Comparison of ENCODE assay signal across 8 cellular contexts in genomic region chr20:53643031-53643832, GRCh38. TPM values are rescaled to one million over a fixed set of nuclear protein-coding genes. Genes with fewer than 3 reads are reported as not detected.
DNase-seq lines count a peak whose midpoint lies in the region; ATAC-seq and TF ChIP-seq lines count a peak whose summit lies in the region.

No MANE protein-coding gene starts in this region.

- H4K20me1 ChIP-seq in smooth muscle cell (ENCODE audit: low read depth) = no peaks in the 10 kb centered on the region

- no peaks in the 10 kb centered on the region for H3K9me3 ChIP-seq in smooth muscle cell (replicated peaks; ENCODE audit: low read depth)

- CTCF ChIA-PET in RWPE1 (lab: Yijun Ruan, JAX) = interaction anchor here (0.6 to 1.2 kb wide), 7 partner anchors 16 to 297 kb away, joined by 3 to 5 read pairs (median 3); no protein-coding TSS in a partner anchor

- H3K9ac ChIP-seq in smooth muscle cell (ENCODE audit: low read depth) = peak overlapping the region; percentile 17

- WGBS in smooth muscle cell (ENCODE audit: low lambda C conversion rate) = 37% methylated on average over 12 of the region's 12 CpGs

- intact Hi-C loops in left cardiac atrium (cut with DNase I) = no loop called here

- peak overlapping the region; percentile 66 for H3K4me2 ChIP-seq in smooth muscle cell

- peak overlapping the region; percentile 86 for H3K27ac ChIP-seq in RWPE1
- peak overlapping the region; percentile 88 for H3K27ac ChIP-seq in smooth muscle cell (ENCODE audit: low read depth)

- ATAC-seq in GM18870 (IDR thresholded peaks at IDR 0.05; ENCODE audit: unreplicated experiment) = peak; percentile 96
- peak; percentile 94 for ATAC-seq in HG03064 (IDR thresholded peaks at IDR 0.05; ENCODE audit: low read depth, unreplicated experiment)
- ATAC-seq in left cardiac atrium = peak; percentile 84

- peak; percentile 95 for DNase-seq in RWPE1 (ENCODE audit: low spot score)
- DNase-seq in activated effector memory CD4-positive, alpha-beta T cell treated with anti-CD3 and anti-CD28 coated beads, Interleukin-2, amount 50 U/mL, for 16 hours = peak; percentile 84
- no peak for DNase-seq in left cardiac atrium
- DNase-seq in smooth muscle cell (lab: John Stamatoyannopoulos, UW; ENCODE audit: unreplicated experiment) = no peak
- no peak for DNase-seq in OCI-M2 (lab: John Stamatoyannopoulos, UW; ENCODE audit: unreplicated experiment)
- DNase-seq in globus pallidus (ENCODE audit: low spot score) = no peak

- TF ChIP-seq CTCF in RWPE1 (conservative IDR thresholded peaks at IDR 0.05; ENCODE audit: low read depth) (no peak), smooth muscle cell (IDR thresholded peaks at IDR 0.05; ENCODE audit: borderline replicate concordance, insufficient read depth, poor library complexity, severe bottlenecking) (no peak)

- H3F3A ChIP-seq in smooth muscle cell (ENCODE audit: low read depth) = no peaks in the 10 kb centered on the region

- H3K4me1 ChIP-seq in smooth muscle cell (ENCODE audit: low read depth) = peaks cover 4% of the 10 kb centered on the region

- POLR2A ChIA-PET in RWPE1 (lab: Yijun Ruan, JAX; ENCODE audit: low non-redundant PET) = no interaction called here

- H2AFZ ChIP-seq in smooth muscle cell (ENCODE audit: low read depth) = peak overlapping the region; percentile 54

- H3K79me2 ChIP-seq in smooth muscle cell (ENCODE audit: low read depth) = no peaks in the 10 kb centered on the region

- no peaks in the 10 kb centered on the region for H3K36me3 ChIP-seq in smooth muscle cell (ENCODE audit: low read depth)

- H3K4me3 ChIP-seq in smooth muscle cell = no peak overlapping the region

- H3K27me3 ChIP-seq in smooth muscle cell (ENCODE audit: low read depth) = no peaks in the 10 kb centered on the region

RNA-seq across cellular contexts. Expression of gene ZNF217, which starts 49.6 kb away (rescaled TPM):
- total RNA-seq in left cardiac atrium (10 to 100 TPM; 12.6 to 15.8 TPM), smooth muscle cell (42.2 and 42.9 TPM in 2 replicates)
- polyA plus RNA-seq in smooth muscle cell = 3.9 and 8.5 TPM in 2 replicates

Comparison
In these comparisons a context has a peak if more than half of its experiments do, and no peak if none do; other contexts are left out.
1. DNase-seq: peak in RWPE1 (single experiment) and activated effector memory CD4-positive, alpha-beta T cell treated with anti-CD3 and anti-CD28 coated beads, Interleukin-2, amount 50 U/mL, for 16 hours (single experiment); none in left cardiac atrium (single experiment), smooth muscle cell (single experiment), OCI-M2 (single experiment) and globus pallidus (single experiment).
2. Peak in every context shown above with its lines, with median percentiles within 50 percentile points of each other: ATAC-seq.